ENCODE assay signal across 2 cellular contexts in genomic region chr5:94025788-94026473, GRCh38.
TF ChIP-seq lines count a peak whose summit lies in the region.

No MANE protein-coding gene starts in this region.

TF ChIP-seq in HCT116, 20 proteins besides CTCF, POLR2A, EP300 and RAD21 (continued from another document):
- TF ChIP-seq, protein P1, sequence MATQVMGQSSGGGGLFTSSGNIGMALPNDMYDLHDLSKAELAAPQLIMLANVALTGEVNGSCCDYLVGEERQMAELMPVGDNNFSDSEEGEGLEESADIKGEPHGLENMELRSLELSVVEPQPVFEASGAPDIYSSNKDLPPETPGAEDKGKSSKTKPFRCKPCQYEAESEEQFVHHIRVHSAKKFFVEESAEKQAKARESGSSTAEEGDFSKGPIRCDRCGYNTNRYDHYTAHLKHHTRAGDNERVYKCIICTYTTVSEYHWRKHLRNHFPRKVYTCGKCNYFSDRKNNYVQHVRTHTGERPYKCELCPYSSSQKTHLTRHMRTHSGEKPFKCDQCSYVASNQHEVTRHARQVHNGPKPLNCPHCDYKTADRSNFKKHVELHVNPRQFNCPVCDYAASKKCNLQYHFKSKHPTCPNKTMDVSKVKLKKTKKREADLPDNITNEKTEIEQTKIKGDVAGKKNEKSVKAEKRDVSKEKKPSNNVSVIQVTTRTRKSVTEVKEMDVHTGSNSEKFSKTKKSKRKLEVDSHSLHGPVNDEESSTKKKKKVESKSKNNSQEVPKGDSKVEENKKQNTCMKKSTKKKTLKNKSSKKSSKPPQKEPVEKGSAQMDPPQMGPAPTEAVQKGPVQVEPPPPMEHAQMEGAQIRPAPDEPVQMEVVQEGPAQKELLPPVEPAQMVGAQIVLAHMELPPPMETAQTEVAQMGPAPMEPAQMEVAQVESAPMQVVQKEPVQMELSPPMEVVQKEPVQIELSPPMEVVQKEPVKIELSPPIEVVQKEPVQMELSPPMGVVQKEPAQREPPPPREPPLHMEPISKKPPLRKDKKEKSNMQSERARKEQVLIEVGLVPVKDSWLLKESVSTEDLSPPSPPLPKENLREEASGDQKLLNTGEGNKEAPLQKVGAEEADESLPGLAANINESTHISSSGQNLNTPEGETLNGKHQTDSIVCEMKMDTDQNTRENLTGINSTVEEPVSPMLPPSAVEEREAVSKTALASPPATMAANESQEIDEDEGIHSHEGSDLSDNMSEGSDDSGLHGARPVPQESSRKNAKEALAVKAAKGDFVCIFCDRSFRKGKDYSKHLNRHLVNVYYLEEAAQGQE (IDR thresholded peaks at IDR 0.05; ENCODE audit: low read depth), result no peak
- TF ChIP-seq SRF (IDR thresholded peaks at IDR 0.05; ENCODE audit: low read depth), result no peak
- no peak for TF ChIP-seq CEBPB (IDR thresholded peaks at IDR 0.05; ENCODE audit: low read depth)
- no peak for TF ChIP-seq SP1 (IDR thresholded peaks at IDR 0.05; ENCODE audit: low read depth)
- TF ChIP-seq TCF7L2 (IDR thresholded peaks at IDR 0.05; ENCODE audit: borderline replicate concordance, extremely low read depth, insufficient read depth, insufficient read length), result no peak
- TF ChIP-seq ATF3 (IDR thresholded peaks at IDR 0.05), result no peak
- TF ChIP-seq EZH2phosphoT487 (IDR thresholded peaks at IDR 0.05; ENCODE audit: borderline replicate concordance), result no peak
- no peak for TF ChIP-seq FOSL1 (IDR thresholded peaks at IDR 0.05; ENCODE audit: low read depth)
- no peak for TF ChIP-seq EGR1 (IDR thresholded peaks at IDR 0.05; ENCODE audit: low read depth)
- no peak for TF ChIP-seq YY1 (IDR thresholded peaks at IDR 0.05; ENCODE audit: extremely low read depth, insufficient replicate concordance, low read depth, low read length)

TF ChIP-seq in WTC11, 78 proteins besides CTCF, POLR2A, EP300 and RAD21 (continued from another document):
- TF ChIP-seq, protein P2, sequence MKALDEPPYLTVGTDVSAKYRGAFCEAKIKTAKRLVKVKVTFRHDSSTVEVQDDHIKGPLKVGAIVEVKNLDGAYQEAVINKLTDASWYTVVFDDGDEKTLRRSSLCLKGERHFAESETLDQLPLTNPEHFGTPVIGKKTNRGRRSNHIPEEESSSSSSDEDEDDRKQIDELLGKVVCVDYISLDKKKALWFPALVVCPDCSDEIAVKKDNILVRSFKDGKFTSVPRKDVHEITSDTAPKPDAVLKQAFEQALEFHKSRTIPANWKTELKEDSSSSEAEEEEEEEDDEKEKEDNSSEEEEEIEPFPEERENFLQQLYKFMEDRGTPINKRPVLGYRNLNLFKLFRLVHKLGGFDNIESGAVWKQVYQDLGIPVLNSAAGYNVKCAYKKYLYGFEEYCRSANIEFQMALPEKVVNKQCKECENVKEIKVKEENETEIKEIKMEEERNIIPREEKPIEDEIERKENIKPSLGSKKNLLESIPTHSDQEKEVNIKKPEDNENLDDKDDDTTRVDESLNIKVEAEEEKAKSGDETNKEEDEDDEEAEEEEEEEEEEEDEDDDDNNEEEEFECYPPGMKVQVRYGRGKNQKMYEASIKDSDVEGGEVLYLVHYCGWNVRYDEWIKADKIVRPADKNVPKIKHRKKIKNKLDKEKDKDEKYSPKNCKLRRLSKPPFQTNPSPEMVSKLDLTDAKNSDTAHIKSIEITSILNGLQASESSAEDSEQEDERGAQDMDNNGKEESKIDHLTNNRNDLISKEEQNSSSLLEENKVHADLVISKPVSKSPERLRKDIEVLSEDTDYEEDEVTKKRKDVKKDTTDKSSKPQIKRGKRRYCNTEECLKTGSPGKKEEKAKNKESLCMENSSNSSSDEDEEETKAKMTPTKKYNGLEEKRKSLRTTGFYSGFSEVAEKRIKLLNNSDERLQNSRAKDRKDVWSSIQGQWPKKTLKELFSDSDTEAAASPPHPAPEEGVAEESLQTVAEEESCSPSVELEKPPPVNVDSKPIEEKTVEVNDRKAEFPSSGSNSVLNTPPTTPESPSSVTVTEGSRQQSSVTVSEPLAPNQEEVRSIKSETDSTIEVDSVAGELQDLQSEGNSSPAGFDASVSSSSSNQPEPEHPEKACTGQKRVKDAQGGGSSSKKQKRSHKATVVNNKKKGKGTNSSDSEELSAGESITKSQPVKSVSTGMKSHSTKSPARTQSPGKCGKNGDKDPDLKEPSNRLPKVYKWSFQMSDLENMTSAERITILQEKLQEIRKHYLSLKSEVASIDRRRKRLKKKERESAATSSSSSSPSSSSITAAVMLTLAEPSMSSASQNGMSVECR (CRISPR knock-in tag; IDR thresholded peaks at IDR 0.05; ENCODE audit: borderline replicate concordance), result no peak
- TF ChIP-seq ESRRA (CRISPR knock-in tag; IDR thresholded peaks at IDR 0.05; ENCODE audit: borderline replicate concordance) (no peak), RORB (CRISPR knock-in tag; IDR thresholded peaks at IDR 0.05) (no peak), GRHL2 (CRISPR knock-in tag; IDR thresholded peaks at IDR 0.05; ENCODE audit: insufficient replicate concordance, severe bottlenecking) (no peak), PRDM15 (CRISPR knock-in tag; IDR thresholded peaks at IDR 0.05) (no peak), ZMAT4 (CRISPR knock-in tag; IDR thresholded peaks at IDR 0.05) (no peak), SP1 (CRISPR knock-in tag; conservative IDR thresholded peaks at IDR 0.05) (no peak), NFYB (CRISPR knock-in tag; conservative IDR thresholded peaks at IDR 0.05; ENCODE audit: low read depth) (no peak), ZNF317 (CRISPR knock-in tag; IDR thresholded peaks at IDR 0.05; ENCODE audit: borderline replicate concordance, low read depth) (no peak), NR3C1 (CRISPR knock-in tag; conservative IDR thresholded peaks at IDR 0.05; ENCODE audit: low read depth) (no peak), ZNF263 (CRISPR knock-in tag; IDR thresholded peaks at IDR 0.05; ENCODE audit: low read depth) (no peak)
- TF ChIP-seq, protein P3, sequence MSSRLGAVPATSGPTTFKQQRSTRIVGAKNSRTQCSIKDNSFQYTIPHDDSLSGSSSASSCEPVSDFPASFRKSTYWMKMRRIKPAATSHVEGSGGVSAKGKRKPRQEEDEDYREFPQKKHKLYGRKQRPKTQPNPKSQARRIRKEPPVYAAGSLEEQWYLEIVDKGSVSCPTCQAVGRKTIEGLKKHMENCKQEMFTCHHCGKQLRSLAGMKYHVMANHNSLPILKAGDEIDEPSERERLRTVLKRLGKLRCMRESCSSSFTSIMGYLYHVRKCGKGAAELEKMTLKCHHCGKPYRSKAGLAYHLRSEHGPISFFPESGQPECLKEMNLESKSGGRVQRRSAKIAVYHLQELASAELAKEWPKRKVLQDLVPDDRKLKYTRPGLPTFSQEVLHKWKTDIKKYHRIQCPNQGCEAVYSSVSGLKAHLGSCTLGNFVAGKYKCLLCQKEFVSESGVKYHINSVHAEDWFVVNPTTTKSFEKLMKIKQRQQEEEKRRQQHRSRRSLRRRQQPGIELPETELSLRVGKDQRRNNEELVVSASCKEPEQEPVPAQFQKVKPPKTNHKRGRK (CRISPR knock-in tag; IDR thresholded peaks at IDR 0.05; ENCODE audit: borderline replicate concordance), result no peak
- TF ChIP-seq, protein P4, sequence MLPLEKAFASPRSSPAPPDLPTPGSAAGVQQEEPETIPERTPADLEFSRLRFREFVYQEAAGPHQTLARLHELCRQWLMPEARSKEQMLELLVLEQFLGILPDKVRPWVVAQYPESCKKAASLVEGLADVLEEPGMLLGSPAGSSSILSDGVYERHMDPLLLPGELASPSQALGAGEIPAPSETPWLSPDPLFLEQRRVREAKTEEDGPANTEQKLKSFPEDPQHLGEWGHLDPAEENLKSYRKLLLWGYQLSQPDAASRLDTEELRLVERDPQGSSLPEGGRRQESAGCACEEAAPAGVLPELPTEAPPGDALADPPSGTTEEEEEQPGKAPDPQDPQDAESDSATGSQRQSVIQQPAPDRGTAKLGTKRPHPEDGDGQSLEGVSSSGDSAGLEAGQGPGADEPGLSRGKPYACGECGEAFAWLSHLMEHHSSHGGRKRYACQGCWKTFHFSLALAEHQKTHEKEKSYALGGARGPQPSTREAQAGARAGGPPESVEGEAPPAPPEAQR (CRISPR knock-in tag; IDR thresholded peaks at IDR 0.05), result no peak
- TF ChIP-seq, protein P5, sequence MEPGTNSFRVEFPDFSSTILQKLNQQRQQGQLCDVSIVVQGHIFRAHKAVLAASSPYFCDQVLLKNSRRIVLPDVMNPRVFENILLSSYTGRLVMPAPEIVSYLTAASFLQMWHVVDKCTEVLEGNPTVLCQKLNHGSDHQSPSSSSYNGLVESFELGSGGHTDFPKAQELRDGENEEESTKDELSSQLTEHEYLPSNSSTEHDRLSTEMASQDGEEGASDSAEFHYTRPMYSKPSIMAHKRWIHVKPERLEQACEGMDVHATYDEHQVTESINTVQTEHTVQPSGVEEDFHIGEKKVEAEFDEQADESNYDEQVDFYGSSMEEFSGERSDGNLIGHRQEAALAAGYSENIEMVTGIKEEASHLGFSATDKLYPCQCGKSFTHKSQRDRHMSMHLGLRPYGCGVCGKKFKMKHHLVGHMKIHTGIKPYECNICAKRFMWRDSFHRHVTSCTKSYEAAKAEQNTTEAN (CRISPR knock-in tag; IDR thresholded peaks at IDR 0.05), result no peak
